Comparison of ENCODE assay signal across 19 cellular contexts in genomic region chr3:42035007-42035406, GRCh38. TPM values are rescaled to one million over a fixed set of nuclear protein-coding genes. Genes with fewer than 3 reads are reported as not detected.
A peak's percentile ranks its signal among the peaks of the same experiment; 100 is the strongest.
DNase-seq lines count a peak whose midpoint lies in the region; ATAC-seq and TF ChIP-seq lines count a peak whose summit lies in the region.
"Had no signal": no experiment of that assay in that cellular context is flagged by ENCODE, and none has a peak within 500 bp of the region (broad histone marks: within the 10 kb centered on the region; RNA-seq: fewer than 3 reads in every experiment).

No MANE protein-coding gene starts in this region.

- POLR2A ChIA-PET in activated B cell treated with CpG ODN at 0.5 μM for 24 hours (lab: Charles Lee): interaction anchor here (2.5 to 3.2 kb wide), 2 partner anchors 20 to 32 kb away, joined by 11 to 13 read pairs; no protein-coding TSS in a partner anchor

- H3K27ac ChIP-seq in BLaER1 treated with 17β-estradiol and CSF1 and Interleukin-3, amounts not matched to agents 10 nM and 100 nM: peak overlapping the region in 5 of 11 experiments; percentile 13 to 59 (median 51); a peak in 3 of 22 replicates
- peak overlapping the region; percentile 89 for H3K27ac ChIP-seq in skeletal muscle tissue (ENCODE audit: low read depth, low read length)
- H3K27ac ChIP-seq: HL-60, WERI-Rb-1 had no signal

- DNase-seq in activated B cell treated with CpG ODN at 0.5 μM for 24 hours: no peak
- DNase-seq in left colon: no peak
- no peak for DNase-seq in C1 segment of cervical spinal cord (lab: John Stamatoyannopoulos, UW)
- DNase-seq in NCI-H446 (lab: John Stamatoyannopoulos, UW): no peak
- DNase-seq in activated CD8-positive, alpha-beta memory T cell treated with anti-CD3 and anti-CD28 coated beads, Interleukin-2, amount 50 U/mL, for 4 hours: no peak
- no peak for DNase-seq in stimulated activated CD4-positive, alpha-beta T cell treated with anti-CD3 and anti-CD28 coated beads, Interleukin-2, amount 100 ng/mL, for 48 hours
- DNase-seq: AML-193; DND-41; Karpas-422; natural killer cell; NCI-H146; stimulated activated naive CD8-positive, alpha-beta T cell treated with anti-CD3 and anti-CD28 coated beads, Interleukin-15, Interleukin-2, amounts not matched to agents 100 U/mL and 50 U/mL, for 24 hours; WERI-Rb-1 had no signal

- H3K4me3 ChIP-seq in BLaER1 treated with 17β-estradiol and CSF1 and Interleukin-3, amounts not matched to agents 10 nM and 100 nM: no peak overlapping the region
- H3K4me3 ChIP-seq in skeletal muscle tissue (ENCODE audit: low read length in 3 of 3): peak overlapping the region in 1 of 3 donors; percentile 11
- H3K4me3 ChIP-seq: cardiac muscle cell had no signal

- peaks cover 47 to 79% (median 70%) of the 10 kb centered on the region in 10 experiments for H3K4me1 ChIP-seq in BLaER1 treated with 17β-estradiol and CSF1 and Interleukin-3, amounts not matched to agents 10 nM and 100 nM
- H3K4me1 ChIP-seq in skeletal muscle tissue (ENCODE audit: control insufficient read depth in 3 of 3, insufficient read depth in 3 of 3, low read length in 3 of 3): peaks cover 65 to 68% (median 67%) of the 10 kb centered on the region in 3 donors

- no peaks in the 10 kb centered on the region for H3K9me3 ChIP-seq in BLaER1 treated with 17β-estradiol and CSF1 and Interleukin-3, amounts not matched to agents 10 nM and 100 nM (replicated peaks in 1 of 11)
- H3K9me3 ChIP-seq in skeletal muscle tissue (ENCODE audit: control insufficient read depth in 3 of 3, low read length in 3 of 3): no peaks in the 10 kb centered on the region

- no peaks in the 10 kb centered on the region for H3K27me3 Mint-ChIP-seq in activated B cell treated with CpG ODN at 0.5 μM for 24 hours
- H3K27me3 Mint-ChIP-seq: activated naive CD4-positive, alpha-beta T cell treated with anti-CD3 and anti-CD28 coated beads, Interleukin-2, amount 50 U/mL, for 24 hours had no signal

- no peaks in the 10 kb centered on the region for H3K9me3 Mint-ChIP-seq in activated B cell treated with CpG ODN at 0.5 μM for 24 hours
- H3K9me3 Mint-ChIP-seq: activated naive CD4-positive, alpha-beta T cell treated with anti-CD3 and anti-CD28 coated beads, Interleukin-2, amount 50 U/mL, for 24 hours; natural killer cell had no signal

- H3K9ac ChIP-seq in BLaER1 treated with 17β-estradiol and CSF1 and Interleukin-3, amounts not matched to agents 10 nM and 100 nM: peak overlapping the region in 1 of 11 experiments; percentile 66; a peak in 1 of 22 replicates
- peak overlapping the region in 1 of 3 donors; percentile 74 for H3K9ac ChIP-seq in skeletal muscle tissue (ENCODE audit: low read depth in 1 of 3, low read length in 3 of 3)

- H3K4me1 Mint-ChIP-seq in activated B cell treated with CpG ODN at 0.5 μM for 24 hours: peaks cover 82% of the 10 kb centered on the region

- H3K4me2 ChIP-seq in BLaER1 treated with 17β-estradiol and CSF1 and Interleukin-3, amounts not matched to agents 10 nM and 100 nM: peak overlapping the region; percentile 6 to 92 (median 53); a peak in 19 of 22 replicates

- TF ChIP-seq CTCF in activated B cell treated with CpG ODN at 0.5 μM for 24 hours (IDR thresholded peaks at IDR 0.05): no peak

- ATAC-seq in activated B cell treated with CpG ODN at 0.5 μM for 24 hours (ENCODE audit: low read depth) (no peak), left colon (peak; percentile 67)
- ATAC-seq: natural killer cell; sciatic nerve; stimulated activated naive CD8-positive, alpha-beta T cell treated with anti-CD3 and anti-CD28 coated beads, Interleukin-15, Interleukin-2, amounts not matched to agents 100 U/mL and 50 U/mL, for 24 hours had no signal

- peaks cover 66 to 99% (median 84%) of the 10 kb centered on the region in 11 experiments for H4K20me1 ChIP-seq in BLaER1 treated with 17β-estradiol and CSF1 and Interleukin-3, amounts not matched to agents 10 nM and 100 nM

- peaks cover 41% of the 10 kb centered on the region for H3K36me3 Mint-ChIP-seq in activated B cell treated with CpG ODN at 0.5 μM for 24 hours (ENCODE audit: low read depth)
- H3K36me3 Mint-ChIP-seq: natural killer cell had no signal

- no peak overlapping the region for H3K4me3 Mint-ChIP-seq in activated B cell treated with CpG ODN at 0.5 μM for 24 hours
- H3K4me3 Mint-ChIP-seq: activated naive CD4-positive, alpha-beta T cell treated with anti-CD3 and anti-CD28 coated beads, Interleukin-2, amount 50 U/mL, for 24 hours; natural killer cell had no signal

- H3K36me3 ChIP-seq in BLaER1 treated with 17β-estradiol and CSF1 and Interleukin-3, amounts not matched to agents 10 nM and 100 nM: peaks cover 20 to 45% (median 26%) of the 10 kb centered on the region in 11 experiments
- H3K36me3 ChIP-seq in skeletal muscle tissue (ENCODE audit: control insufficient read depth in 3 of 3, insufficient read depth in 3 of 3, low read length in 3 of 3): peaks cover 9 to 13% (median 10%) of the 10 kb centered on the region in 3 donors
- H3K36me3 ChIP-seq: cardiac muscle cell had no signal

- peak overlapping the region; percentile 62 for H3K27ac Mint-ChIP-seq in activated B cell treated with CpG ODN at 0.5 μM for 24 hours
- H3K27ac Mint-ChIP-seq: activated naive CD4-positive, alpha-beta T cell treated with anti-CD3 and anti-CD28 coated beads, Interleukin-2, amount 50 U/mL, for 24 hours had no signal

- H3K27me3 ChIP-seq in BLaER1 treated with 17β-estradiol and CSF1 and Interleukin-3, amounts not matched to agents 10 nM and 100 nM: no peaks in the 10 kb centered on the region
- no peaks in the 10 kb centered on the region for H3K27me3 ChIP-seq in skeletal muscle tissue (ENCODE audit: control insufficient read depth in 3 of 3, insufficient read depth in 3 of 3, low read length in 3 of 3)
- H3K27me3 ChIP-seq: cardiac muscle cell had no signal

- intact Hi-C loops in activated B cell treated with CpG ODN at 0.5 μM for 24 hours (cut with micrococcal nuclease) (loop anchor here (2.0 kb wide), 1 partner anchor 14 kb away; no protein-coding TSS in a partner anchor), left colon (cut with DNase I, micrococcal nuclease) (no loop called here)

- CTCF ChIA-PET in activated B cell treated with CpG ODN at 0.5 μM for 24 hours (lab: Charles Lee): no interaction called here

RNA-seq across cellular contexts. Expression of gene TRAK1, which starts 56.1 kb away (rescaled TPM):
- total RNA-seq in activated B cell treated with CpG ODN at 0.5 μM for 24 hours: 54.5 and 58.4 TPM in 2 replicates
- 10 to 100 TPM; 81.2 to 91.6 TPM for total RNA-seq in left colon
- 57.9 TPM for total RNA-seq in skeletal muscle tissue
